ENCODE assay signal across 8 cellular contexts in genomic region chr4:88591787-88592599, GRCh38. TPM values are rescaled to one million over a fixed set of nuclear protein-coding genes. Genes with fewer than 3 reads are reported as not detected.
A peak's percentile ranks its signal among the peaks of the same experiment; 100 is the strongest.
DNase-seq lines count a peak whose midpoint lies in the region; ATAC-seq and TF ChIP-seq lines count a peak whose summit lies in the region.

HERC3 (plus strand) TSS chr4:88592480; CDS start chr4:88605824, 13,344 bp downstream.

- no peaks in the 10 kb centered on the region for H3K9me3 Mint-ChIP-seq in nephron

- peaks cover 10% of the 10 kb centered on the region for H3K4me1 Mint-ChIP-seq in nephron

- H3K27me3 Mint-ChIP-seq in nephron (ENCODE audit: low read depth) = peaks cover 15% of the 10 kb centered on the region

- H3K36me3 Mint-ChIP-seq in nephron (ENCODE audit: low read depth) = peaks cover 9% of the 10 kb centered on the region

- H3K4me3 ChIP-seq in LNCaP clone FGC (ENCODE audit: low read depth, low read length) = peak within 1 kb of the TSS; percentile 78
- peak within 1 kb of the TSS; percentile 82 for H3K4me3 ChIP-seq in fibroblast of pulmonary artery (replicated peaks; ENCODE audit: low read depth, low read length)

- H3K4me3 Mint-ChIP-seq in nephron = peak within 1 kb of the TSS; percentile 91 to 96 (median 95)

- peak; percentile 96 for ATAC-seq in stimulated activated naive CD8-positive, alpha-beta T cell treated with anti-CD3 and anti-CD28 coated beads, Interleukin-15, Interleukin-2, amounts not matched to agents 100 U/mL and 50 U/mL, for 24 hours

- peak within 1 kb of the TSS; percentile 78 to 92 (median 78) for H3K27ac Mint-ChIP-seq in nephron

- DNase-seq in EL = peak; percentile 84
- DNase-seq in H4 (ENCODE audit: low spot score) = peak; percentile 78
- DNase-seq in LNCaP clone FGC (ENCODE audit: low read depth) = peak; percentile 65
- peak; percentile 58 to 74 for DNase-seq in SHP77 (lab: John Stamatoyannopoulos, UW)
- DNase-seq in activated effector memory CD4-positive, alpha-beta T cell treated with anti-CD3 and anti-CD28 coated beads, Interleukin-2, amount 50 U/mL, for 16 hours = peak; percentile 96
- peak; percentile 84 for DNase-seq in fibroblast of pulmonary artery (ENCODE audit: low read depth)
- DNase-seq in stimulated activated naive CD8-positive, alpha-beta T cell treated with anti-CD3 and anti-CD28 coated beads, Interleukin-15, Interleukin-2, amounts not matched to agents 100 U/mL and 50 U/mL, for 24 hours = peak; percentile 90

- TF ChIP-seq CTCF in LNCaP clone FGC (IDR thresholded peaks at IDR 0.05; ENCODE audit: control insufficient read depth, extremely low read depth, insufficient read depth) = no peak
- no peak for TF ChIP-seq CTCF in fibroblast of pulmonary artery (IDR thresholded peaks at IDR 0.05; ENCODE audit: low read length, missing control alignments)
- TF ChIP-seq CTCF in nephron (IDR thresholded peaks at IDR 0.05; ENCODE audit: unreplicated experiment in 3 of 3) = no peak

RNA-seq across cellular contexts. Expression of gene HERC3, which starts in this region (rescaled TPM):
- total RNA-seq in H4 (2014; rRNA removed; shearing (Covaris generic)) = 6.1 and 11.0 TPM in 2 replicates

Comparison
In these comparisons a context has a peak if more than half of its experiments do, and no peak if none do; other contexts are left out.
1. Peak in every context shown above with its lines: DNase-seq, ATAC-seq and H3K4me3 ChIP-seq.